ENCODE assay signal across 20 cellular contexts in the genomic region with DNA sequence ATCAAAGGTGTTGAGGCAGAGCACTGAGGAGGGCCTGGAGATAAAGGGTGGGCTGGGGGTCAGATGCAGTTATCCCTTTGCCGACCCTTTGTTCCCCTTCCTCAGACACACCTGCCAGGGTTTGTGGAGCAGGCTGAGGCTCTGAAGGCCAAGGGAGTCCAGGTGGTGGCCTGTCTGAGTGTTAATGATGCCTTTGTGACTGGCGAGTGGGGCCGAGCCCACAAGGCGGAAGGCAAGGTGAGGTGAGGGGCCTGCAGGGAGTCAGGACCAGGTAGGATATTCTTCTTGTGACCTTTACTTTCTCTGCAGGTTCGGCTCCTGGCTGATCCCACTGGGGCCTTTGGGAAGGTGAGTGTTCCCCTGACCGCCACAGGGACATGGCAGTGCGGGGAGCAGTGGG. TPM values are rescaled to one million over a fixed set of nuclear protein-coding genes. Genes with fewer than 3 reads are reported as not detected.
A peak's percentile ranks its signal among the peaks of the same experiment; 100 is the strongest.
DNase-seq lines count a peak whose midpoint lies in the region; ATAC-seq and TF ChIP-seq lines count a peak whose summit lies in the region.
"Had no signal": no experiment of that assay in that cellular context is flagged by ENCODE, and none has a peak within 500 bp of the region (broad histone marks: within the 10 kb centered on the region; RNA-seq: fewer than 3 reads in every experiment).

No MANE protein-coding gene starts in this region.

- no peaks in the 10 kb centered on the region for H3K27me3 ChIP-seq in Caco-2 (replicated peaks; ENCODE audit: control insufficient read depth, insufficient read depth, low read length)
- no peaks in the 10 kb centered on the region for H3K27me3 ChIP-seq in RWPE2 (ENCODE audit: insufficient read depth, poor library complexity, severe bottlenecking)
- no peaks in the 10 kb centered on the region for H3K27me3 ChIP-seq in esophagus (ENCODE audit: control insufficient read depth in 1 of 2, insufficient read depth in 2 of 2, low read length in 2 of 2)
- H3K27me3 ChIP-seq in neutrophil = no peaks in the 10 kb centered on the region
- H3K27me3 ChIP-seq in mesenchymal stem cell (ENCODE audit: control insufficient read depth in 1 of 2, insufficient read depth in 1 of 2, low read length in 2 of 2) = no peaks in the 10 kb centered on the region
- H3K27me3 ChIP-seq: esophagus muscularis mucosa, heart right ventricle had no signal

- H3K27ac Mint-ChIP-seq in Caco-2 (ENCODE audit: unreplicated experiment) = peak overlapping the region; percentile 34

- H3K4me3 ChIP-seq in Caco-2 (ENCODE audit: low read depth, low read length) (no peak overlapping the region), RWPE2 (ENCODE audit: severe bottlenecking) (no peak overlapping the region), esophagus (ENCODE audit: low read depth in 1 of 2, low read length in 2 of 2) (no peak overlapping the region), neutrophil (ENCODE audit: low read depth in 1 of 2, low read length in 1 of 2) (no peak overlapping the region), mesenchymal stem cell (ENCODE audit: insufficient read depth in 1 of 2, low read depth in 1 of 2, low read length in 2 of 2) (no peak overlapping the region)
- H3K4me3 ChIP-seq: esophagus muscularis mucosa, heart right ventricle had no signal

- H3K23ac ChIP-seq in mesenchymal stem cell (ENCODE audit: low read length in 2 of 2) = no peak overlapping the region

- H3K4ac ChIP-seq in mesenchymal stem cell (ENCODE audit: low read depth in 1 of 2, low read length in 2 of 2) = no peak overlapping the region

- H3K27ac ChIP-seq in RWPE2 (ENCODE audit: poor library complexity, severe bottlenecking) = peak overlapping the region; percentile 95
- H3K27ac ChIP-seq in esophagus (ENCODE audit: low read depth in 2 of 2, low read length in 1 of 2) = peak overlapping the region; percentile 88 to 93
- peak overlapping the region; percentile 96 for H3K27ac ChIP-seq in neutrophil
- no peak overlapping the region for H3K27ac ChIP-seq in mesenchymal stem cell (ENCODE audit: low read length, poor library complexity, severe bottlenecking)
- H3K27ac ChIP-seq: esophagus muscularis mucosa, heart right ventricle had no signal

- H2AFZ ChIP-seq in mesenchymal stem cell (ENCODE audit: low read depth, low read length) = no peak overlapping the region

- H3K4me1 ChIP-seq in Caco-2 (peaks cover 21% of the 10 kb centered on the region), RWPE2 (ENCODE audit: insufficient read depth, poor library complexity, severe bottlenecking) (peaks cover 38% of the 10 kb centered on the region), esophagus (ENCODE audit: control insufficient read depth in 2 of 2, insufficient read depth in 2 of 2, low read length in 1 of 2) (peaks cover 0 to 26% of the 10 kb centered on the region in 2 donors), neutrophil (ENCODE audit: control insufficient read depth in 1 of 2, insufficient read depth in 1 of 2, low read depth in 1 of 2, low read length in 1 of 2) (peaks cover 22 to 31% of the 10 kb centered on the region in 2 experiments), mesenchymal stem cell (ENCODE audit: control insufficient read depth, insufficient read depth, low read depth, low read length) (peaks cover 37% of the 10 kb centered on the region)

- WGBS in esophagus, 2 donors = 87 to 91% methylated on average over 7 of the region's 7 CpGs
- over 99% methylated on average over 7 of the region's 7 CpGs for WGBS in mesenchymal stem cell

- peaks cover 24% of the 10 kb centered on the region for H3K4me1 Mint-ChIP-seq in Caco-2 (ENCODE audit: low read depth, unreplicated experiment)

- H3K4me2 ChIP-seq in mesenchymal stem cell (ENCODE audit: low read length, poor library complexity, severe bottlenecking) = no peak overlapping the region

- no peak overlapping the region for H2AK5ac ChIP-seq in mesenchymal stem cell (ENCODE audit: low read length, severe bottlenecking)

- H3K9me3 Mint-ChIP-seq in Caco-2 (ENCODE audit: unreplicated experiment) = no peaks in the 10 kb centered on the region
- H3K9me3 Mint-ChIP-seq: activated CD4-positive, alpha-beta T cell treated with anti-CD3 and anti-CD28 coated beads, Interleukin-2, amount 10 ng/mL, durations not matched to agents 7 days and 5 days; activated T-cell treated with anti-CD3 and anti-CD28 coated beads, Interleukin-2, amount 50 U/mL, for 4 hours; IgD-negative memory B cell had no signal

- H3K79me1 ChIP-seq in mesenchymal stem cell (replicated peaks; ENCODE audit: low read length, poor library complexity, severe bottlenecking) = peaks cover 19% of the 10 kb centered on the region

- no peak overlapping the region for H3K9ac ChIP-seq in mesenchymal stem cell (ENCODE audit: low read length)

- H3K36me3 ChIP-seq in Caco-2 (ENCODE audit: control insufficient read depth, insufficient read depth, low read length) = peaks cover 1% of the 10 kb centered on the region
- peaks cover 35% of the 10 kb centered on the region for H3K36me3 ChIP-seq in RWPE2 (ENCODE audit: low read depth)
- peaks cover 0 to 20% of the 10 kb centered on the region in 2 donors for H3K36me3 ChIP-seq in esophagus (ENCODE audit: control insufficient read depth in 2 of 2, insufficient read depth in 2 of 2, low read length in 1 of 2)
- H3K36me3 ChIP-seq in neutrophil = peaks cover 43% of the 10 kb centered on the region
- H3K36me3 ChIP-seq in mesenchymal stem cell (ENCODE audit: control insufficient read depth in 1 of 2, insufficient read depth in 2 of 2, low read depth in 1 of 2, low read length in 2 of 2) = peaks cover 46 to 47% of the 10 kb centered on the region in 2 experiments

- TF ChIP-seq CTCF in Caco-2 (IDR thresholded peaks at IDR 0.05; ENCODE audit: insufficient read depth in 1 of 2, low read depth in 1 of 2, low read length in 1 of 2, severe bottlenecking in 1 of 2, unreplicated experiment in 1 of 2) (no peak), RWPE2 (IDR thresholded peaks at IDR 0.05; ENCODE audit: poor library complexity, severe bottlenecking) (no peak), neutrophil (IDR thresholded peaks at IDR 0.05) (no peak)

- peak overlapping the region; percentile 9 for H3K4me3 Mint-ChIP-seq in Caco-2 (ENCODE audit: unreplicated experiment)
- H3K4me3 Mint-ChIP-seq: activated CD4-positive, alpha-beta T cell treated with anti-CD3 and anti-CD28 coated beads, Interleukin-2, amount 10 ng/mL, durations not matched to agents 7 days and 5 days; activated T-cell treated with anti-CD3 and anti-CD28 coated beads, Interleukin-2, amount 50 U/mL, for 4 hours had no signal

- POLR2A ChIA-PET in Caco-2 (lab: Charles Lee) = no interaction called here

- H3K27me3 Mint-ChIP-seq in Caco-2 (ENCODE audit: insufficient read depth, unreplicated experiment) = no peaks in the 10 kb centered on the region
- H3K27me3 Mint-ChIP-seq: activated CD4-positive, alpha-beta T cell treated with anti-CD3 and anti-CD28 coated beads, Interleukin-2, amount 10 ng/mL, durations not matched to agents 7 days and 5 days; IgD-negative memory B cell had no signal

- H2BK120ac ChIP-seq in mesenchymal stem cell (ENCODE audit: low read depth, low read length) = no peak overlapping the region

- no peak overlapping the region for H2BK15ac ChIP-seq in mesenchymal stem cell (ENCODE audit: low read depth, poor library complexity, severe bottlenecking)

- no peak overlapping the region for H4K8ac ChIP-seq in mesenchymal stem cell (ENCODE audit: low read length)

- H2BK12ac ChIP-seq in mesenchymal stem cell (ENCODE audit: low read length in 2 of 2) = no peak overlapping the region

- H3K9me3 ChIP-seq in Caco-2 = no peaks in the 10 kb centered on the region
- H3K9me3 ChIP-seq in RWPE2 (ENCODE audit: severe bottlenecking) = no peaks in the 10 kb centered on the region
- no peaks in the 10 kb centered on the region for H3K9me3 ChIP-seq in esophagus (ENCODE audit: control insufficient read depth in 2 of 2, insufficient read depth in 1 of 2, low read depth in 1 of 2, low read length in 1 of 2)
- no peaks in the 10 kb centered on the region for H3K9me3 ChIP-seq in neutrophil
- H3K9me3 ChIP-seq in mesenchymal stem cell (ENCODE audit: control insufficient read depth, low read length) = no peaks in the 10 kb centered on the region
- H3K9me3 ChIP-seq: esophagus muscularis mucosa, heart right ventricle had no signal

- peaks cover 57% of the 10 kb centered on the region for H3K36me3 Mint-ChIP-seq in Caco-2 (ENCODE audit: insufficient read depth, unreplicated experiment)
- H3K36me3 Mint-ChIP-seq: IgD-negative memory B cell had no signal

- ATAC-seq in RWPE2 (ENCODE audit: low read depth) (no peak), left ventricle myocardium superior (no peak), HG02981 (IDR thresholded peaks at IDR 0.05; ENCODE audit: unreplicated experiment) (no peak)
- ATAC-seq: activated T-cell treated with anti-CD3 and anti-CD28 coated beads, Interleukin-2, amount 50 U/mL, for 4 hours; heart right ventricle had no signal

- intact Hi-C loops in Caco-2 (cut with micrococcal nuclease; ENCODE audit: unreplicated experiment) (no loop called here), left ventricle myocardium superior (cut with micrococcal nuclease) (no loop called here)

- no peak overlapping the region for H2BK5ac ChIP-seq in mesenchymal stem cell (ENCODE audit: low read depth, low read length, poor library complexity, severe bottlenecking)

- CTCF ChIA-PET in Caco-2 (lab: Charles Lee) = interaction anchor here (0.6 to 1.5 kb wide), 2 partner anchors 34 to 1332 kb away, joined by 3 to 4 read pairs; no protein-coding TSS in a partner anchor

- no TSS peak for BruUV-seq in Caco-2 (replicated peaks; lab: Mats Ljungman, UMichigan)

- DNase-seq in Caco-2 (no peak), RWPE2 (ENCODE audit: low spot score) (peak; percentile 31), mesenchymal stem cell (no peak), left ventricle myocardium superior (no peak)
- DNase-seq in activated CD4-positive, CD25-positive, alpha-beta regulatory T cell (lab: John Stamatoyannopoulos, UW) = no peak
- DNase-seq: activated CD4-positive, alpha-beta T cell treated with anti-CD3 and anti-CD28 coated beads, Interleukin-2, amount 10 ng/mL, durations not matched to agents 7 days and 5 days; activated T-cell treated with anti-CD3 and anti-CD28 coated beads, Interleukin-2, amount 50 U/mL, for 4 hours; amygdala; dermis blood vessel endothelial cell; heart right ventricle; kidney glomerular epithelial cell; NCI-H748 treated with DMSO at 0.1 percent for 48 hours; SHP77; stimulated activated CD4-positive, alpha-beta T cell treated with anti-CD3 and anti-CD28 coated beads, Interleukin-15, amount 100 ng/mL, for 24 hours; T-helper 2 cell had no signal

- no peak overlapping the region for H3K14ac ChIP-seq in mesenchymal stem cell (ENCODE audit: low read length in 2 of 2)

- no peak overlapping the region for H4K91ac ChIP-seq in mesenchymal stem cell (ENCODE audit: low read length)

- H3K18ac ChIP-seq in mesenchymal stem cell (ENCODE audit: low read depth in 1 of 2, low read length in 2 of 2) = no peak overlapping the region

RNA-seq across cellular contexts. Expression of a gene that starts 2.6 kb away (rescaled TPM):
- total RNA-seq in Caco-2 (2022) (269 and 306 TPM in 2 replicates), left ventricle myocardium superior (362 TPM)
- polyA plus RNA-seq in esophagus = 100 to 1,000 TPM; 442 to 808 TPM
- polyA plus RNA-seq in mesenchymal stem cell (2013, experiment 1 of 2) = 235 TPM
- 233 TPM for polyA plus RNA-seq in mesenchymal stem cell (2013, experiment 2 of 2)

RNA-seq across cellular contexts. Expression of a gene that starts 3.2 kb away (rescaled TPM):
- total RNA-seq in Caco-2 (2022) = 235 and 246 TPM in 2 replicates
- polyA plus RNA-seq in esophagus = 100 to 1,000 TPM; 201 to 211 TPM
- 364 TPM for polyA plus RNA-seq in mesenchymal stem cell (2013, experiment 1 of 2)
- polyA plus RNA-seq in mesenchymal stem cell (2013, experiment 2 of 2) = 351 TPM
- total RNA-seq in left ventricle myocardium superior = 83.4 TPM

RNA-seq across cellular contexts. Expression of a gene that starts 15.2 kb away (rescaled TPM):
- total RNA-seq in Caco-2 (2022) (66.9 and 71.7 TPM in 2 replicates), left ventricle myocardium superior (256 TPM)
- polyA plus RNA-seq in esophagus = 10 to 100 TPM; 63.7 to 85.4 TPM
- 10.7 TPM for polyA plus RNA-seq in mesenchymal stem cell (2013, experiment 1 of 2)
- polyA plus RNA-seq in mesenchymal stem cell (2013, experiment 2 of 2) = 10.7 TPM

RNA-seq across cellular contexts. Expression of a gene that starts 19.4 kb away (rescaled TPM):
- total RNA-seq in Caco-2 (2022) = 3.6 and 3.9 TPM in 2 replicates
- 10 to 100 TPM; 11.2 to 33.3 TPM for polyA plus RNA-seq in esophagus
- 2.0 TPM for polyA plus RNA-seq in mesenchymal stem cell (2013, experiment 1 of 2)
- polyA plus RNA-seq in mesenchymal stem cell (2013, experiment 2 of 2) = 1.8 TPM
- total RNA-seq in left ventricle myocardium superior = 7.2 TPM

RNA-seq across cellular contexts. Expression of a gene that starts 20.4 kb away (rescaled TPM):
- total RNA-seq in Caco-2 (2022) (12.8 and 16.7 TPM in 2 replicates), left ventricle myocardium superior (not detected)
- polyA plus RNA-seq in esophagus = under 1 TPM; 0.37 to 0.39 TPM
- 0.18 TPM for polyA plus RNA-seq in mesenchymal stem cell (2013, experiment 1 of 2)
- 0.12 TPM for polyA plus RNA-seq in mesenchymal stem cell (2013, experiment 2 of 2)
- total RNA-seq: activated CD4-positive, alpha-beta T cell treated with anti-CD3 and anti-CD28 coated beads, Interleukin-2, amount 10 ng/mL, durations not matched to agents 7 days and 5 days; activated T-cell treated with anti-CD3 and anti-CD28 coated beads, Interleukin-2, amount 50 U/mL, for 4 hours; dermis blood vessel endothelial cell; heart right ventricle had no signal
- polyA plus RNA-seq: IgD-negative memory B cell had no signal
